15 cellular contexts compared by ENCODE assay signal in genomic region chr11:72278911-72279310, GRCh38. TPM values are rescaled to one million over a fixed set of nuclear protein-coding genes. Genes with fewer than 3 reads are reported as not detected.
DNase-seq lines count a peak whose midpoint lies in the region; ATAC-seq and TF ChIP-seq lines count a peak whose summit lies in the region.
"Had no signal": no experiment of that assay in that cellular context is flagged by ENCODE, and none has a peak within 500 bp of the region (broad histone marks: within the 10 kb centered on the region; RNA-seq: fewer than 3 reads in every experiment).

No MANE protein-coding gene starts in this region.

- DNase-seq in AG09309 (ENCODE audit: low read depth) (peak; percentile 23), astrocyte of the hippocampus (ENCODE audit: low read depth, low spot score) (peak; percentile 38), kidney epithelial cell (ENCODE audit: low read depth) (peak; percentile 18), anterior cingulate cortex (lab: John Stamatoyannopoulos, UW) (no peak), HK-2 (ENCODE audit: unreplicated experiment) (no peak)
- DNase-seq in activated naive CD4-positive, alpha-beta T cell treated with anti-CD3 and anti-CD28 coated beads for 36 hours = no peak
- DNase-seq: activated CD8-positive, alpha-beta T cell treated with anti-CD3 and anti-CD28 coated beads for 36 hours; AML-193; body of pancreas had no signal

- CTCF ChIA-PET in activated naive CD4-positive, alpha-beta T cell treated with anti-CD3 and anti-CD28 coated beads for 36 hours (lab: Charles Lee) = no interaction called here

- no peak for TF ChIP-seq CTCF in AG09309 (IDR thresholded peaks at IDR 0.05; ENCODE audit: control insufficient read depth, insufficient read depth, low read depth, low read length, missing control alignments)
- no peak for TF ChIP-seq CTCF in kidney epithelial cell (IDR thresholded peaks at IDR 0.05; ENCODE audit: insufficient read depth, low read length, poor library complexity, severe bottlenecking)

- ATAC-seq in HG02870 (IDR thresholded peaks at IDR 0.05; ENCODE audit: unreplicated experiment) = no peak
- ATAC-seq: activated CD8-positive, alpha-beta T cell treated with anti-CD3 and anti-CD28 coated beads for 36 hours; body of pancreas; stimulated activated memory B cell treated with anti-CD40 and anti-IgM and Interleukin-4, amounts not matched to agents 10 μg/mL and 1 μg/mL and 100 μg/mL, for 72 hours had no signal

- H3K9me3 Mint-ChIP-seq in activated naive CD4-positive, alpha-beta T cell treated with anti-CD3 and anti-CD28 coated beads for 36 hours = no peaks in the 10 kb centered on the region
- H3K9me3 Mint-ChIP-seq: activated CD8-positive, alpha-beta T cell treated with anti-CD3 and anti-CD28 coated beads for 36 hours; type B pancreatic cell had no signal

- peaks cover 22% of the 10 kb centered on the region for H3K27me3 Mint-ChIP-seq in activated naive CD4-positive, alpha-beta T cell treated with anti-CD3 and anti-CD28 coated beads for 36 hours (ENCODE audit: low read depth)

- no peaks in the 10 kb centered on the region for H3K36me3 Mint-ChIP-seq in activated naive CD4-positive, alpha-beta T cell treated with anti-CD3 and anti-CD28 coated beads for 36 hours (ENCODE audit: low read depth)
- H3K36me3 Mint-ChIP-seq: stimulated activated memory B cell treated with anti-CD40 and anti-IgM and Interleukin-4, amounts not matched to agents 10 μg/mL and 1 μg/mL and 100 μg/mL, for 72 hours; type B pancreatic cell had no signal

- H3K4me3 Mint-ChIP-seq in activated naive CD4-positive, alpha-beta T cell treated with anti-CD3 and anti-CD28 coated beads for 36 hours = no peak overlapping the region
- H3K4me3 Mint-ChIP-seq: activated CD8-positive, alpha-beta T cell treated with anti-CD3 and anti-CD28 coated beads for 36 hours; stimulated activated memory B cell treated with anti-CD40 and anti-IgM and Interleukin-4, amounts not matched to agents 10 μg/mL and 1 μg/mL and 100 μg/mL, for 72 hours; type B pancreatic cell had no signal

- no peaks in the 10 kb centered on the region for H3K36me3 ChIP-seq in kidney epithelial cell (ENCODE audit: control insufficient read depth, insufficient read depth, low read length)

- no peak for TF ChIP-seq EP300 in Ishikawa (IDR thresholded peaks at IDR 0.05; ENCODE audit: borderline replicate concordance)

- no peak for TF ChIP-seq RAD21 in Ishikawa (IDR thresholded peaks at IDR 0.05; ENCODE audit: low read depth)

- no peaks in the 10 kb centered on the region for H3K4me1 Mint-ChIP-seq in activated naive CD4-positive, alpha-beta T cell treated with anti-CD3 and anti-CD28 coated beads for 36 hours (ENCODE audit: low read depth)
- H3K4me1 Mint-ChIP-seq: stimulated activated memory B cell treated with anti-CD40 and anti-IgM and Interleukin-4, amounts not matched to agents 10 μg/mL and 1 μg/mL and 100 μg/mL, for 72 hours had no signal

- intact Hi-C loops in activated naive CD4-positive, alpha-beta T cell treated with anti-CD3 and anti-CD28 coated beads for 36 hours (cut with micrococcal nuclease) = no loop called here

- H3K27ac Mint-ChIP-seq in activated naive CD4-positive, alpha-beta T cell treated with anti-CD3 and anti-CD28 coated beads for 36 hours = no peak overlapping the region
- H3K27ac Mint-ChIP-seq: activated CD8-positive, alpha-beta T cell treated with anti-CD3 and anti-CD28 coated beads for 36 hours; stimulated activated memory B cell treated with anti-CD40 and anti-IgM and Interleukin-4, amounts not matched to agents 10 μg/mL and 1 μg/mL and 100 μg/mL, for 72 hours; type B pancreatic cell had no signal

- no peaks in the 10 kb centered on the region for H3K27me3 ChIP-seq in kidney epithelial cell (ENCODE audit: control insufficient read depth, insufficient read depth, low read length)
- H3K27me3 ChIP-seq: body of pancreas had no signal

- no peak overlapping the region for H3K4me3 ChIP-seq in AG09309 (ENCODE audit: control insufficient read depth, low read depth, low read length)
- H3K4me3 ChIP-seq in kidney epithelial cell (ENCODE audit: low read depth, low read length) = no peak overlapping the region
- H3K4me3 ChIP-seq: body of pancreas had no signal

TF ChIP-seq in Ishikawa, 13 proteins besides CTCF, POLR2A, EP300 and RAD21:
- TF ChIP-seq FOXM1 (IDR thresholded peaks at IDR 0.05; ENCODE audit: borderline replicate concordance, low read depth) = no peak
- peak; percentile 56 for TF ChIP-seq TEAD4 (IDR thresholded peaks at IDR 0.05)

RNA-seq across cellular contexts. Expression of gene PHOX2A, which starts 34.9 kb away (rescaled TPM):
- not detected in 2 replicates for total RNA-seq in kidney epithelial cell
- total RNA-seq in activated naive CD4-positive, alpha-beta T cell treated with anti-CD3 and anti-CD28 coated beads for 36 hours = not detected
- total RNA-seq: activated CD8-positive, alpha-beta T cell treated with anti-CD3 and anti-CD28 coated beads for 36 hours; body of pancreas; mesenteric fat pad; SK-MEL-5 had no signal

RNA-seq across cellular contexts. Expression of gene INPPL1, which starts 54.3 kb away (rescaled TPM):
- 93.1 and 113 TPM in 2 replicates for total RNA-seq in kidney epithelial cell
- total RNA-seq in activated naive CD4-positive, alpha-beta T cell treated with anti-CD3 and anti-CD28 coated beads for 36 hours = 10 to 100 TPM; 67.1 to 74.0 TPM

Comparison
In these comparisons a context has a peak if more than half of its experiments do, and no peak if none do; other contexts are left out.
1. DNase-seq: peak in AG09309 (single experiment), astrocyte of the hippocampus (single experiment) and kidney epithelial cell (single experiment); none in anterior cingulate cortex (0 of 58), HK-2 (single experiment) and activated naive CD4-positive, alpha-beta T cell treated with anti-CD3 and anti-CD28 coated beads for 36 hours (single experiment).